24 cellular contexts compared by ENCODE assay signal in the genomic region with DNA sequence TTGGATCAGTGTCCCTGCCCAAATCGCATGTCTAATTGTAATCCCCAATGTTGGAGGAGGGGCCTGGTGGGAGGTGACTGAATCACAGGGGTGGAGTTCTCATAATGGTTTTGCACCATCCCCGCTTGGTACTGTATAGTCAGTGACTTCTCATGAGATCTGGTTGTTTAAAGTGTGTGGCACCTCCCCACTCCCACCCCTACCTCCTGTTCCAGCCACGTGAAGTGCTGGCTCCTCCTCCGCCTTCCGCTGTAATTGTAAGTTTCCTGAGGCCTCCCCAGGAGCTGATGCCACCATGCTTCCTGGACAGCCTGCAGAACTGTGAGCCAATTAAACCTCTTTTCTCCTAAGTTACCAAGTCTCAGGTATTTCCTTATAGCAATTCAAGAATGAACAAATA.
"Had no signal": no experiment of that assay in that cellular context is flagged by ENCODE, and none has a peak within 500 bp of the region (broad histone marks: within the 10 kb centered on the region; RNA-seq: fewer than 3 reads in every experiment).

No MANE protein-coding gene starts in this region.

- H3K27me3 ChIP-seq: ovary, right atrium auricular region, spleen, upper lobe of left lung had no signal

- H3K4me3 ChIP-seq: ovary, psoas muscle, right atrium auricular region, spleen, upper lobe of left lung had no signal

- H3K27ac ChIP-seq: ovary, psoas muscle, right atrium auricular region, spleen, upper lobe of left lung had no signal

- H3K9me3 ChIP-seq: ovary, psoas muscle, right atrium auricular region, spleen, upper lobe of left lung had no signal

- ATAC-seq: esophagus mucosa; naive thymus-derived CD8-positive, alpha-beta T cell; psoas muscle had no signal

- H3K36me3 Mint-ChIP-seq: activated naive CD8-positive, alpha-beta T cell treated with anti-CD3 and anti-CD28 coated beads for 36 hours; memory B cell; naive thymus-derived CD8-positive, alpha-beta T cell had no signal

- H3K27ac Mint-ChIP-seq: activated naive CD8-positive, alpha-beta T cell treated with anti-CD3 and anti-CD28 coated beads for 36 hours; activated T-cell treated with anti-CD3 and anti-CD28 coated beads, Interleukin-2, amount 50 U/mL, for 24 hours; activated T-helper 2 cell treated with anti-CD3 and anti-CD28 coated beads, Interferon-gamma antibody, Interleukin-2, Interleukin-4, amounts not matched to agents 10 μg/mL and 5 μg/mL and 100 μg/mL, durations not matched to agents 14 hours and 24 hours and 36 hours; memory B cell; naive thymus-derived CD8-positive, alpha-beta T cell had no signal

- H3K9me3 Mint-ChIP-seq: activated naive CD8-positive, alpha-beta T cell treated with anti-CD3 and anti-CD28 coated beads for 36 hours; activated T-cell treated with anti-CD3 and anti-CD28 coated beads, Interleukin-2, amount 50 U/mL, for 24 hours; activated T-helper 2 cell treated with anti-CD3 and anti-CD28 coated beads, Interferon-gamma antibody, Interleukin-2, Interleukin-4, amounts not matched to agents 10 μg/mL and 5 μg/mL and 100 μg/mL, durations not matched to agents 14 hours and 24 hours and 36 hours; brain; memory B cell; naive thymus-derived CD8-positive, alpha-beta T cell had no signal

- H3K36me3 ChIP-seq: ovary had no signal

- H3K4me3 Mint-ChIP-seq: activated naive CD8-positive, alpha-beta T cell treated with anti-CD3 and anti-CD28 coated beads for 36 hours; activated T-cell treated with anti-CD3 and anti-CD28 coated beads, Interleukin-2, amount 50 U/mL, for 24 hours; brain; memory B cell; naive thymus-derived CD8-positive, alpha-beta T cell had no signal

- DNase-seq: activated CD8-positive, alpha-beta memory T cell treated with anti-CD3 and anti-CD28 coated beads for 24 hours; activated CD8-positive, alpha-beta memory T cell treated with anti-CD3 and anti-CD28 coated beads, Interleukin-2, amount 50 U/mL, for 4 hours; activated naive CD4-positive, alpha-beta T cell treated with Interleukin-2 at 50 U/mL for 16 hours; activated naive CD8-positive, alpha-beta T cell treated with anti-CD3 and anti-CD28 coated beads for 36 hours; activated T-cell treated with anti-CD3 and anti-CD28 coated beads, Interleukin-2, amount 50 U/mL, for 24 hours; amniotic stem cell; caudate nucleus; effector memory CD4-positive, alpha-beta T cell; foreskin melanocyte; naive thymus-derived CD8-positive, alpha-beta T cell; ovary; psoas muscle; spleen; stimulated activated CD4-positive, alpha-beta T cell treated with anti-CD3 and anti-CD28 coated beads, Interleukin-4, amount 100 ng/mL, for 1 hour; stimulated activated naive CD4-positive, alpha-beta T cell; T-helper 1 cell; upper lobe of left lung had no signal

- H3K4me1 Mint-ChIP-seq: activated naive CD8-positive, alpha-beta T cell treated with anti-CD3 and anti-CD28 coated beads for 36 hours; memory B cell; naive thymus-derived CD8-positive, alpha-beta T cell had no signal

- H3K4me1 ChIP-seq: psoas muscle, spleen had no signal

- FAIRE-seq: colon, TTC549 had no signal

- H3K27me3 Mint-ChIP-seq: activated naive CD8-positive, alpha-beta T cell treated with anti-CD3 and anti-CD28 coated beads for 36 hours; activated T-cell treated with anti-CD3 and anti-CD28 coated beads, Interleukin-2, amount 50 U/mL, for 24 hours; brain; naive thymus-derived CD8-positive, alpha-beta T cell had no signal
